ENCODE assay signal across 20 cellular contexts in genomic region chr15:32637704-32638103, GRCh38. TPM values are rescaled to one million over a fixed set of nuclear protein-coding genes. Genes with fewer than 3 reads are reported as not detected.
DNase-seq lines count a peak whose midpoint lies in the region; ATAC-seq, FAIRE-seq and TF ChIP-seq lines count a peak whose summit lies in the region.
"Had no signal": no experiment of that assay in that cellular context is flagged by ENCODE, and none has a peak within 500 bp of the region (broad histone marks: within the 10 kb centered on the region; RNA-seq: fewer than 3 reads in every experiment).

No MANE protein-coding gene starts in this region.

- H3K27ac Mint-ChIP-seq in activated T-helper 17 cell treated with anti-CD3 and anti-CD28 coated beads, Interleukin-2, amount 50 U/mL, for 72 hours: no peak overlapping the region
- H3K27ac Mint-ChIP-seq: CD4-positive, CD25-positive, alpha-beta regulatory T cell; GM23338 had no signal

- DNase-seq in A549 (ENCODE audit: low read depth in 1 of 2, low spot score in 1 of 2) (no peak), GM19239 (ENCODE audit: insufficient read length, low spot score) (no peak), RWPE2 (ENCODE audit: low spot score) (no peak), epithelial cell of esophagus (ENCODE audit: low read depth) (peak; percentile 54), EL (no peak), COLO668 (lab: John Stamatoyannopoulos, UW; ENCODE audit: unreplicated experiment) (no peak)
- DNase-seq: C1 segment of cervical spinal cord; CD4-positive, CD25-positive, alpha-beta regulatory T cell; DMS153; DMS79; HCEC 1CT; KG1 had no signal

- H3K27me3 ChIP-seq in RWPE2 (ENCODE audit: insufficient read depth, poor library complexity, severe bottlenecking): no peaks in the 10 kb centered on the region

- TF ChIP-seq POLR2A in A549 (IDR thresholded peaks at IDR 0.05; ENCODE audit: low read length): no peak

- H3K27ac ChIP-seq in A549 (no peak overlapping the region), RWPE2 (ENCODE audit: poor library complexity, severe bottlenecking) (no peak overlapping the region)
- H3K27ac ChIP-seq: 22Rv1 had no signal

- no peak overlapping the region for H3K4me3 Mint-ChIP-seq in activated T-helper 17 cell treated with anti-CD3 and anti-CD28 coated beads, Interleukin-2, amount 50 U/mL, for 72 hours
- H3K4me3 Mint-ChIP-seq: CD4-positive, CD25-positive, alpha-beta regulatory T cell; GM23338 had no signal

- 93% methylated on average over 1 of the region's 1 CpG for WGBS in A549 (ENCODE audit: missing lambda C conversion rate)

- no peaks in the 10 kb centered on the region for H3K4me1 Mint-ChIP-seq in activated T-helper 17 cell treated with anti-CD3 and anti-CD28 coated beads, Interleukin-2, amount 50 U/mL, for 72 hours

- H3K9me3 ChIP-seq in A549 (no peaks in the 10 kb centered on the region), RWPE2 (ENCODE audit: severe bottlenecking) (no peaks in the 10 kb centered on the region)

- FAIRE-seq in A549 (lab: Jason Lieb, UNC): peak; percentile 90
- FAIRE-seq in GM19239 (lab: Jason Lieb, UNC): peak; percentile 4
- FAIRE-seq: H54, HTR-8/SVneo had no signal

- TF ChIP-seq EP300 in A549 (IDR thresholded peaks at IDR 0.05): no peak

- ATAC-seq in A549 (no peak), RWPE2 (ENCODE audit: low read depth) (0 out of 3 replicates have a peak, but pooled peaks have one; percentile 24), esophagus mucosa (no peak)
- ATAC-seq in activated T-helper 17 cell treated with anti-CD3 and anti-CD28 coated beads, Interleukin-2, amount 50 U/mL, for 72 hours (replicated peaks): no peak
- ATAC-seq: GM23338 had no signal

- H3K4me2 ChIP-seq in A549: no peak overlapping the region
- H3K4me2 ChIP-seq: GM23338 had no signal

- H3K27me3 Mint-ChIP-seq in activated T-helper 17 cell treated with anti-CD3 and anti-CD28 coated beads, Interleukin-2, amount 50 U/mL, for 72 hours: no peaks in the 10 kb centered on the region
- H3K27me3 Mint-ChIP-seq: CD4-positive, CD25-positive, alpha-beta regulatory T cell had no signal

- POLR2A ChIA-PET in A549 (lab: Yijun Ruan, JAX): no interaction called here

- peaks cover 81% of the 10 kb centered on the region for H3K36me3 ChIP-seq in RWPE2 (ENCODE audit: low read depth)

- H3K9me3 Mint-ChIP-seq in activated T-helper 17 cell treated with anti-CD3 and anti-CD28 coated beads, Interleukin-2, amount 50 U/mL, for 72 hours: no peaks in the 10 kb centered on the region
- H3K9me3 Mint-ChIP-seq: CD4-positive, CD25-positive, alpha-beta regulatory T cell; GM23338; IgD-negative memory B cell had no signal

- no peak for TF ChIP-seq CTCF in A549 (IDR thresholded peaks at IDR 0.05)
- no peak for TF ChIP-seq CTCF in RWPE2 (IDR thresholded peaks at IDR 0.05; ENCODE audit: poor library complexity, severe bottlenecking)
- TF ChIP-seq CTCF in epithelial cell of esophagus (IDR thresholded peaks at IDR 0.05; ENCODE audit: insufficient read depth, low read depth, low read length, missing control alignments): no peak

- peaks cover 51% of the 10 kb centered on the region for H3K36me3 Mint-ChIP-seq in activated T-helper 17 cell treated with anti-CD3 and anti-CD28 coated beads, Interleukin-2, amount 50 U/mL, for 72 hours (ENCODE audit: low read depth)

- H3K4me3 ChIP-seq in A549 (no peak overlapping the region), RWPE2 (ENCODE audit: severe bottlenecking) (no peak overlapping the region), epithelial cell of esophagus (ENCODE audit: low read length) (no peak overlapping the region)
- H3K4me3 ChIP-seq: GM23338 had no signal

- no peak for TF ChIP-seq RAD21 in A549 (conservative IDR thresholded peaks at IDR 0.05 in 1 of 2, IDR thresholded peaks at IDR 0.05 in 1 of 2)

- H3K4me1 ChIP-seq in A549 (peaks cover 2% of the 10 kb centered on the region; the same call in 1 of the 3 replicates), RWPE2 (ENCODE audit: insufficient read depth, poor library complexity, severe bottlenecking) (no peaks in the 10 kb centered on the region)

- CTCF ChIA-PET in A549 (lab: Yijun Ruan, JAX): interaction anchor here (1.2 to 1.4 kb wide), 3 partner anchors 12 to 207 kb away, joined by 3 to 4 read pairs (median 3); no protein-coding TSS in a partner anchor

TF ChIP-seq in A549, 52 proteins besides CTCF, POLR2A, EP300 and RAD21:
- TF ChIP-seq POLR2AphosphoS2 (conservative IDR thresholded peaks at IDR 0.05; ENCODE audit: low read length) (no peak), HMGXB4 (CRISPR knock-in tag; IDR thresholded peaks at IDR 0.05; ENCODE audit: borderline replicate concordance) (no peak), CBX8 (IDR thresholded peaks at IDR 0.05) (no peak), JUN (IDR thresholded peaks at IDR 0.05) (no peak), KDM1A (IDR thresholded peaks at IDR 0.05; ENCODE audit: low read depth) (no peak), TP53 (CRISPR knock-in tag; IDR thresholded peaks at IDR 0.05) (no peak), TFCP2L1 (CRISPR knock-in tag; IDR thresholded peaks at IDR 0.05) (no peak), NPAS2 (CRISPR knock-in tag; IDR thresholded peaks at IDR 0.05; ENCODE audit: borderline replicate concordance) (no peak), ATOH8 (CRISPR knock-in tag; IDR thresholded peaks at IDR 0.05; ENCODE audit: low read depth) (no peak), HEYL (CRISPR knock-in tag; IDR thresholded peaks at IDR 0.05) (no peak), RARB (CRISPR knock-in tag; IDR thresholded peaks at IDR 0.05) (no peak), JUNB (IDR thresholded peaks at IDR 0.05) (no peak), PBX3 (IDR thresholded peaks at IDR 0.05) (no peak), MAZ (IDR thresholded peaks at IDR 0.05; ENCODE audit: borderline replicate concordance, low read depth, low read length) (no peak), BHLHE40 (IDR thresholded peaks at IDR 0.05; ENCODE audit: low read depth, low read length) (no peak)

RNA-seq across cellular contexts. Expression of gene SCG5, which starts 3.8 kb away (rescaled TPM):
- polyA plus RNA-seq in A549 (2011; rRNA removed) (9.4 and 10.5 TPM in 2 replicates), A549 (2017; fragmentation: RNase III; extraction: RNeasy Plus Mini Kit Qiagen cat#74134 plus additional on column Dnase treatment) (0.72 to 1.7 TPM (median 1.4 TPM) in 3 replicates)
- polyA plus RNA-seq in A549 (2012; cell fraction: cytosol; rRNA removed): 0.60 and 0.67 TPM in 2 replicates
- 0.31 and 0.64 TPM in 2 replicates for polyA plus RNA-seq in A549 (2012; cell fraction: nucleus; rRNA removed)
- 2.6 and 6.0 TPM in 2 replicates for polyA minus RNA-seq in A549 (2011; rRNA and poly(A)+ RNA removed)
- 1 to 10 TPM; 2.9 to 3.5 TPM for total RNA-seq in activated T-helper 17 cell treated with anti-CD3 and anti-CD28 coated beads, Interleukin-2, amount 50 U/mL, for 72 hours
- 0.80 TPM for total RNA-seq in esophagus mucosa
- total RNA-seq: G401 had no signal
- polyA plus RNA-seq: IgD-negative memory B cell had no signal

RNA-seq across cellular contexts. Expression of gene ARHGAP11A, which starts 22.4 kb away (rescaled TPM):
- polyA plus RNA-seq in A549 (2011; rRNA removed) (39.3 and 41.4 TPM in 2 replicates), A549 (2017; fragmentation: RNase III; extraction: RNeasy Plus Mini Kit Qiagen cat#74134 plus additional on column Dnase treatment) (90.9 to 121 TPM (median 121 TPM) in 3 replicates)
- polyA plus RNA-seq in A549 (2012; cell fraction: cytosol; rRNA removed): 14.2 and 14.5 TPM in 2 replicates
- polyA plus RNA-seq in A549 (2012; cell fraction: nucleus; rRNA removed): 7.4 and 13.7 TPM in 2 replicates
- 9.8 and 10.6 TPM in 2 replicates for polyA minus RNA-seq in A549 (2011; rRNA and poly(A)+ RNA removed)
- total RNA-seq in activated T-helper 17 cell treated with anti-CD3 and anti-CD28 coated beads, Interleukin-2, amount 50 U/mL, for 72 hours: 100 to 1,000 TPM; 106 to 114 TPM
- total RNA-seq in esophagus mucosa: 19.1 TPM

RNA-seq across cellular contexts. Expression of gene GOLGA8N, which starts 44.4 kb away (rescaled TPM):
- polyA plus RNA-seq in A549 (2011; rRNA removed) (3.1 and 3.3 TPM in 2 replicates), A549 (2017; fragmentation: RNase III; extraction: RNeasy Plus Mini Kit Qiagen cat#74134 plus additional on column Dnase treatment) (3.0 to 3.9 TPM (median 3.0 TPM) in 3 replicates)
- polyA plus RNA-seq in A549 (2012; cell fraction: cytosol; rRNA removed): 0.26 and 1.3 TPM in 2 replicates
- 1.6 and 2.1 TPM in 2 replicates for polyA plus RNA-seq in A549 (2012; cell fraction: nucleus; rRNA removed)
- polyA minus RNA-seq in A549 (2011; rRNA and poly(A)+ RNA removed): 1.9 and 2.9 TPM in 2 replicates
- 1 to 10 TPM; 2.7 to 6.3 TPM for total RNA-seq in activated T-helper 17 cell treated with anti-CD3 and anti-CD28 coated beads, Interleukin-2, amount 50 U/mL, for 72 hours
- 3.7 TPM for total RNA-seq in esophagus mucosa
- total RNA-seq: G401 had no signal
